19 cellular contexts compared by ENCODE assay signal in the genomic region with DNA sequence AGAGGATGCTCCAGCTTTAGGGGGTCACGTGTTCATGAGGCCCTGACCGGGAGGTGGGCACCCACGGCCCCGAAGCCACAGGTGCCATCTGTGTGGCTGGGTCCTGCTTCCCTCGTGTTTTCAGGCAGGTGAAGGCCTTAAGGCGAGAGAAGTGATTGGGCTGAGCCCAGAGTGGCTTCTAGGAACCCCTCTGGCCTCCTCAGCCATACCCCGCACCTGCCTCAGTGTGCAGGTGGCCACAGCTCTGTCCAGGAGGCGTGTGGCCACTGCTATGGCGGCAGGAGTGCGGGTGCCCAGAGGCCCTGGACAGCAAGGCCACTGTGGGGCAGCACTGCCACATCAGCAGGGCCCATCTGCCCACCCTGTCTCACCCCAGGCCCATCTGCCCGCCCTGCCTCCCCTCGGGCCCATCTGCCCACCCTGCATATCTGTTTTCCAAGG. TPM values are rescaled to one million over a fixed set of nuclear protein-coding genes. Genes with fewer than 3 reads are reported as not detected.
"Had no signal": no experiment of that assay in that cellular context is flagged by ENCODE, and none has a peak within 500 bp of the region (broad histone marks: within the 10 kb centered on the region; RNA-seq: fewer than 3 reads in every experiment).

No MANE protein-coding gene starts in this region.

- H3K27me3 ChIP-seq: esophagus squamous epithelium, right lobe of liver had no signal

- H3K27ac ChIP-seq: esophagus squamous epithelium, right lobe of liver had no signal

- DNase-seq: activated CD4-positive, alpha-beta T cell treated with anti-CD3 and anti-CD28 coated beads, Interleukin-2, amount 50 U/mL, for 48 hours; activated naive CD4-positive, alpha-beta T cell treated with anti-CD3 and anti-CD28 coated beads, Interleukin-2, amount 10 ng/mL, durations not matched to agents 7 days and 5 days; cortex of kidney; effector CD4-positive, alpha-beta T cell; esophagus squamous epithelium; mammary epithelial cell; naive B cell; nucleus accumbens had no signal

- H3K9me3 Mint-ChIP-seq: activated naive CD4-positive, alpha-beta T cell treated with anti-CD3 and anti-CD28 coated beads, Interleukin-2, amount 10 ng/mL, durations not matched to agents 7 days and 5 days; activated T-helper 17 cell treated with anti-CD3 and anti-CD28 coated beads, Interleukin-2, amount 50 U/mL, for 72 hours; central memory CD8-positive, alpha-beta T cell; naive B cell; stimulated activated effector memory CD8-positive, alpha-beta T cell treated with anti-CD3 and anti-CD28 coated beads, Interleukin-12 subunit alpha, Interleukin-12 subunit beta, amount 100 ng/mL, for 72 hours had no signal

- H3K27ac Mint-ChIP-seq: activated naive CD4-positive, alpha-beta T cell treated with anti-CD3 and anti-CD28 coated beads, Interleukin-2, amount 10 ng/mL, durations not matched to agents 7 days and 5 days; activated T-helper 17 cell treated with anti-CD3 and anti-CD28 coated beads, Interleukin-2, amount 50 U/mL, for 72 hours; progenitor cell of endocrine pancreas; stimulated activated effector memory CD8-positive, alpha-beta T cell treated with anti-CD3 and anti-CD28 coated beads, Interleukin-12 subunit alpha, Interleukin-12 subunit beta, amount 100 ng/mL, for 72 hours had no signal

- H3K27me3 Mint-ChIP-seq: activated naive CD4-positive, alpha-beta T cell treated with anti-CD3 and anti-CD28 coated beads, Interleukin-2, amount 10 ng/mL, durations not matched to agents 7 days and 5 days; activated T-helper 17 cell treated with anti-CD3 and anti-CD28 coated beads, Interleukin-2, amount 50 U/mL, for 72 hours; central memory CD8-positive, alpha-beta T cell; naive B cell; progenitor cell of endocrine pancreas had no signal

- ATAC-seq: activated T-helper 17 cell treated with anti-CD3 and anti-CD28 coated beads, Interleukin-2, amount 50 U/mL, for 72 hours; right lobe of liver; stimulated activated effector memory CD8-positive, alpha-beta T cell treated with anti-CD3 and anti-CD28 coated beads, Interleukin-12 subunit alpha, Interleukin-12 subunit beta, amount 100 ng/mL, for 72 hours had no signal

- H3K4me1 ChIP-seq: esophagus squamous epithelium, right lobe of liver had no signal

- H3K9me3 ChIP-seq: esophagus squamous epithelium, right lobe of liver had no signal

- H3K4me3 Mint-ChIP-seq: activated naive CD4-positive, alpha-beta T cell treated with anti-CD3 and anti-CD28 coated beads, Interleukin-2, amount 10 ng/mL, durations not matched to agents 7 days and 5 days; activated T-helper 17 cell treated with anti-CD3 and anti-CD28 coated beads, Interleukin-2, amount 50 U/mL, for 72 hours; central memory CD8-positive, alpha-beta T cell; naive B cell; stimulated activated effector memory CD8-positive, alpha-beta T cell treated with anti-CD3 and anti-CD28 coated beads, Interleukin-12 subunit alpha, Interleukin-12 subunit beta, amount 100 ng/mL, for 72 hours had no signal

- H3K36me3 Mint-ChIP-seq: activated naive CD4-positive, alpha-beta T cell treated with anti-CD3 and anti-CD28 coated beads, Interleukin-2, amount 10 ng/mL, durations not matched to agents 7 days and 5 days; naive B cell; stimulated activated effector memory CD8-positive, alpha-beta T cell treated with anti-CD3 and anti-CD28 coated beads, Interleukin-12 subunit alpha, Interleukin-12 subunit beta, amount 100 ng/mL, for 72 hours had no signal

- H3K4me1 Mint-ChIP-seq: activated naive CD4-positive, alpha-beta T cell treated with anti-CD3 and anti-CD28 coated beads, Interleukin-2, amount 10 ng/mL, durations not matched to agents 7 days and 5 days; activated T-helper 17 cell treated with anti-CD3 and anti-CD28 coated beads, Interleukin-2, amount 50 U/mL, for 72 hours; central memory CD8-positive, alpha-beta T cell; naive B cell; stimulated activated effector memory CD8-positive, alpha-beta T cell treated with anti-CD3 and anti-CD28 coated beads, Interleukin-12 subunit alpha, Interleukin-12 subunit beta, amount 100 ng/mL, for 72 hours had no signal

- H3K4me3 ChIP-seq: esophagus squamous epithelium, right lobe of liver had no signal

RNA-seq across cellular contexts. Expression of a gene that starts 25.0 kb away (rescaled TPM):
- total RNA-seq: activated T-helper 17 cell treated with anti-CD3 and anti-CD28 coated beads, Interleukin-2, amount 50 U/mL, for 72 hours; endothelial cell of umbilical vein; esophagus squamous epithelium; fibroblast of villous mesenchyme; mammary epithelial cell; mononuclear cell; progenitor cell of endocrine pancreas; right lobe of liver; T-helper 1 cell treated with Interleukin-12 subunit alpha and Interleukin-12 subunit beta and Interleukin-4 antibody, amounts not matched to agents 30 ng/mL and 1 ng/mL, for 36 hours; ureter had no signal
- polyA plus RNA-seq: endothelial cell of umbilical vein, mammary epithelial cell, thymus had no signal
